In the genomic region with DNA sequence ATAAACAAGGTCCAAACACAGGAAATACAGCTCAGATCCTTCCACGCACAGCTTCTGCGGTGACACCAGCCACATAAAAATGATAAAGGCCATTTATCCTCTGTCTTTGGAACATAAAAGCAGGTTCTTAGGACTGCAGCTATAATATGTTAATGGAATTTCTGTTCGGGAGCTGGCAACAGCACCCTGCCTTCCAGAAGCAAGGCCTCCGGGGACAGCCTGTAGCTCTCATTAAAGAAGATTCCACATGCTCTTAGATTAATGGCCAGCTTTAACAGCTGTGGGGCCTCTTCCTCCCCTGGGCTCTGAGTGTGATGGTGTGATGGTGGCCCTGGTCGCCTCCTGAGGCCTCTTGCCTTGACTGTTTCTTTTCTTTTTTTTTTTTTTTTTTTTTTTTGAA, we compare ENCODE assay signal across 27 cellular contexts.
"Had no signal": no experiment of that assay in that cellular context is flagged by ENCODE, and none has a peak within 500 bp of the region (broad histone marks: within the 10 kb centered on the region; RNA-seq: fewer than 3 reads in every experiment).

No MANE protein-coding gene starts in this region.

- H3K9me3 ChIP-seq: ascending aorta had no signal

- H3K27ac ChIP-seq: ascending aorta, cardiac muscle cell, KMS-11, PC-9, RWPE1 had no signal

- H3K4me3 ChIP-seq: ascending aorta, cardiac muscle cell, PC-9 had no signal

- ATAC-seq: activated CD8-positive, alpha-beta T cell treated with anti-CD3 and anti-CD28 coated beads for 36 hours had no signal

- DNase-seq: activated CD4-positive, alpha-beta T cell treated with anti-CD3 and anti-CD28 coated beads, Interleukin-2, amount 10 ng/mL, durations not matched to agents 24 days and 14 days; activated CD4-positive, alpha-beta T cell treated with anti-CD3 and anti-CD28 coated beads, Interleukin-2, amount 50 U/mL, for 4 hours; activated CD8-positive, alpha-beta T cell treated with anti-CD3 and anti-CD28 coated beads for 36 hours; activated gamma-delta T cell; activated naive CD4-positive, alpha-beta T cell treated with Interleukin-2 at 50 U/mL for 16 hours; activated naive CD8-positive, alpha-beta T cell treated with anti-CD3 and anti-CD28 coated beads, Interleukin-2, amount 10 ng/mL, durations not matched to agents 7 days and 5 days; activated T-cell treated with anti-CD3 and anti-CD28 coated beads, Interleukin-2, amount 50 U/mL, for 24 hours; amygdala; MM.1S; MV-4-11; NCI-H1092; NCI-H1436 treated with DMSO at 0.1 percent for 48 hours; NCI-H187 treated with DMSO at 0.1 percent for 48 hours; NCI-H2081; NCI-H2171 treated with DMSO at 0.1 percent for 48 hours; NCI-H2227 treated with DMSO at 0.1 percent for 48 hours; NCI-H446 treated with DMSO at 0.1 percent for 48 hours; NCI-H69; NK-92 treated with Interleukin-12 subunit alpha and Interleukin-12 subunit beta, amount 100 ng/mL, for 24 hours; PC-9; Right ventricle myocardium superior; T1000 had no signal

- H3K36me3 ChIP-seq: ascending aorta, cardiac muscle cell had no signal

- FAIRE-seq: RCC 7860 had no signal

- H3K9ac ChIP-seq: KMS-11 had no signal
